ENCODE assay signal across 22 cellular contexts in the genomic region with DNA sequence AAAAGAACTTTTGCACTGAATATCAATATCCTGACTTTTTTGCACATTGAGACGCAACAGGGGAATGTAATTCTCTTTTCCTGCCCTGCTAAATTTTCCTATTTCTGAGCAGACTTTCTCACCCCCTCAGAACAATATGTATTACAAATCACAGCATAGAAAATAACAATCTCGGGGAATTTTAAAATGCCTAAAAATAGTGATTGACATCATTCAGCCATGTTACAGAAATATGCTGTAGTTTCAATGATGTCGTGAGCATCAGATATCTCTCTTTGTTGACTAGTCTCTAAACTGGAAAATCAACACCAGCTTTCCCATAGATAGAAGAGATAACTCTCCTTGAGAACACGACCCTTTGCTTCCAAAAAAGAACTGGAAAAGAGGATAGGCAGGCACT.
"Had no signal": no experiment of that assay in that cellular context is flagged by ENCODE, and none has a peak within 500 bp of the region (broad histone marks: within the 10 kb centered on the region; RNA-seq: fewer than 3 reads in every experiment).

No MANE protein-coding gene starts in this region.

- H3K9me3 ChIP-seq: breast epithelium, SJSA1 had no signal

- H3K36me3 ChIP-seq: breast epithelium, SJSA1 had no signal

- H3K4me1 ChIP-seq: breast epithelium, SJSA1 had no signal

- H3K27ac ChIP-seq: breast epithelium, coronary artery, SJSA1 had no signal

- H3K27me3 ChIP-seq: breast epithelium, SJSA1 had no signal

- DNase-seq: activated B cell treated with CpG ODN at 0.5 μM for 24 hours; activated CD4-positive, alpha-beta T cell treated with anti-CD3 and anti-CD28 coated beads for 1 hour; activated CD4-positive, alpha-beta T cell treated with anti-CD3 and anti-CD28 coated beads, Interleukin-2, amount 10 ng/mL, durations not matched to agents 24 days and 14 days; activated CD4-positive, alpha-beta T cell treated with anti-CD3 and anti-CD28 coated beads, Interleukin-2, amount 50 U/mL, for 48 hours; activated CD8-positive, alpha-beta memory T cell treated with anti-CD3 and anti-CD28 coated beads, Interleukin-2, amount 10 ng/mL, durations not matched to agents 7 days and 5 days; activated effector memory CD4-positive, alpha-beta T cell treated with Interleukin-2 at 50 U/mL for 16 hours; activated naive CD4-positive, alpha-beta T cell; activated T-cell treated with anti-CD3 and anti-CD28 coated beads, Interleukin-2, amount 50 U/mL, for 24 hours; aorta; KG1; NCI-H1105; NCI-H1436; NCI-H187 treated with DMSO at 0.1 percent for 48 hours; NCI-H2171; NCI-H2227 treated with DMSO at 0.1 percent for 48 hours; NCI-H510A; NCI-H526 treated with DMSO at 0.1 percent for 48 hours; PC-3; T-helper 9 cell had no signal

- H3K4me3 ChIP-seq: breast epithelium, coronary artery, SJSA1 had no signal
